In the genomic region with DNA sequence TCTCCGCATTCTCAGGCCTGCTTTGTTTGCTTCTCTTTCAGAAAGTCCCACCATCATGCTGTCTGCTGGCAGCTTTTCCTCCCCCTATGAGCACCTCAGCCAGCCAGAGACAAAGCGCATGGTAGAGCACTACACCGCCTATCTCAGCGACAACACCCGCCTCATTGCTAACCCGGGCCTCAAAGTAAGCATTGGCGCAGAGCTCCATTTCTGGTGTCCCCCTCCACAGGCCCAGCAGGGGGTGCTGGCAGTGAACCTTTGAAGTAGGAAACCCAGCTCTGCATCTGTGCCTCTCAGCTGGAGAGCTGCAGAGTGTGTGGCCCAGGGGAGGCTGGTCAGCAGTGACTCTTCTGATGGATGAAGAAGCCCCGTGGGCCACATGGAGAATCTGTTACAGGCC, we compare ENCODE assay signal across 11 cellular contexts.
DNase-seq lines count a peak whose midpoint lies in the region; ATAC-seq and TF ChIP-seq lines count a peak whose summit lies in the region.
"Had no signal": no experiment of that assay in that cellular context is flagged by ENCODE, and none has a peak within 500 bp of the region (broad histone marks: within the 10 kb centered on the region; RNA-seq: fewer than 3 reads in every experiment).

No MANE protein-coding gene starts in this region.

- no peak overlapping the region for H3K4me2 ChIP-seq in IMR-90 (ENCODE audit: low read depth, low read length)
- H3K4me2 ChIP-seq: PC-9 had no signal

- peak; percentile 32; the same call in 1 of the 2 replicates for ATAC-seq in IMR-90 (ENCODE audit: low read depth)
- no peak for ATAC-seq in activated naive CD8-positive, alpha-beta T cell treated with anti-CD3 and anti-CD28 coated beads, Interleukin-2, amount 10 ng/mL, durations not matched to agents 7 days and 5 days (ENCODE audit: low read depth)
- no peak for ATAC-seq in sciatic nerve
- ATAC-seq in HG03432 (IDR thresholded peaks at IDR 0.05; ENCODE audit: unreplicated experiment): no peak
- no peak for ATAC-seq in GM21423 (IDR thresholded peaks at IDR 0.05; ENCODE audit: unreplicated experiment)

- POLR2A ChIA-PET in IMR-90 (lab: Charles Lee; ENCODE audit: unreplicated experiment): no interaction called here
- POLR2A ChIA-PET in activated naive CD8-positive, alpha-beta T cell treated with anti-CD3 and anti-CD28 coated beads, Interleukin-2, amount 10 ng/mL, durations not matched to agents 7 days and 5 days (lab: Charles Lee): no interaction called here

- TF ChIP-seq POLR2A in IMR-90 (IDR thresholded peaks at IDR 0.05; ENCODE audit: low read depth, low read length): no peak

- no peak overlapping the region for H2BK20ac ChIP-seq in IMR-90 (ENCODE audit: low read depth, low read length)

- H3K23ac ChIP-seq in IMR-90 (ENCODE audit: low read depth, low read length): no peak overlapping the region

- intact Hi-C loops in IMR-90 (cut with micrococcal nuclease): no loop called here
- intact Hi-C loops in sciatic nerve (cut with DNase I): no loop called here

- TF ChIP-seq RAD21 in IMR-90 (IDR thresholded peaks at IDR 0.05; ENCODE audit: low read length): no peak

- no peak overlapping the region for H2AFZ ChIP-seq in IMR-90 (replicated peaks; ENCODE audit: low read length, poor library complexity)
- H2AFZ ChIP-seq: PC-9 had no signal

- H3K9me3 Mint-ChIP-seq in activated naive CD8-positive, alpha-beta T cell treated with anti-CD3 and anti-CD28 coated beads, Interleukin-2, amount 10 ng/mL, durations not matched to agents 7 days and 5 days: no peaks in the 10 kb centered on the region
- H3K9me3 Mint-ChIP-seq in mesothelial cell of epicardium: no peaks in the 10 kb centered on the region

- TF ChIP-seq CTCF in IMR-90 (conservative IDR thresholded peaks at IDR 0.05; ENCODE audit: low read depth, low read length) (no peak), mesothelial cell of epicardium (IDR thresholded peaks at IDR 0.05; ENCODE audit: unreplicated experiment) (no peak)

- H3K18ac ChIP-seq in IMR-90 (ENCODE audit: low read depth, low read length): no peak overlapping the region

- H3K27ac ChIP-seq in IMR-90 (ENCODE audit: insufficient read depth, low read length): no peak overlapping the region
- H3K27ac ChIP-seq: PC-9 had no signal

- no peak overlapping the region for H2BK15ac ChIP-seq in IMR-90 (ENCODE audit: low read depth, low read length)

- no peak overlapping the region for H3K9ac ChIP-seq in IMR-90 (ENCODE audit: low read depth, low read length)

- WGBS in IMR-90 (ENCODE audit: extremely low coverage in 2 of 2, insufficient read length in 1 of 2), 2 experiments: 100% methylated on average over 3 of the region's 8 CpGs; no CpG with 5 or more reads in 1 of the 2 experiments

- H3K4me3 ChIP-seq in IMR-90 (ENCODE audit: insufficient read depth, low read depth, low read length): no peak overlapping the region
- H3K4me3 ChIP-seq: PC-9 had no signal

- H3K27me3 ChIP-seq in IMR-90 (ENCODE audit: control insufficient read depth, insufficient read depth, low read length): no peaks in the 10 kb centered on the region

- no peaks in the 10 kb centered on the region for H3K9me1 ChIP-seq in IMR-90 (ENCODE audit: insufficient read depth, low read length)

- no peak overlapping the region for H2BK120ac ChIP-seq in IMR-90 (ENCODE audit: low read depth, low read length)

- in situ Hi-C loops in IMR-90 (cut with MboI; ENCODE audit: low sequenced_read_pairs): no loop called here

- no peaks in the 10 kb centered on the region for H3K9me3 ChIP-seq in IMR-90 (ENCODE audit: control insufficient read depth, insufficient read depth, low read length)

- no peak overlapping the region for H4K5ac ChIP-seq in IMR-90 (ENCODE audit: low read depth, low read length)

- no peak overlapping the region for H3K27ac Mint-ChIP-seq in activated naive CD8-positive, alpha-beta T cell treated with anti-CD3 and anti-CD28 coated beads, Interleukin-2, amount 10 ng/mL, durations not matched to agents 7 days and 5 days
- peak overlapping the region; percentile 44 for H3K27ac Mint-ChIP-seq in mesothelial cell of epicardium
- H3K27ac Mint-ChIP-seq: B cell had no signal

- H3K4me1 ChIP-seq in IMR-90 (ENCODE audit: control insufficient read depth, insufficient read depth, low read length): no peaks in the 10 kb centered on the region

- H4K20me1 ChIP-seq in IMR-90 (ENCODE audit: insufficient read depth, low read length): no peaks in the 10 kb centered on the region

- H4K91ac ChIP-seq in IMR-90 (ENCODE audit: insufficient read depth, low read depth, low read length): no peak overlapping the region

- H3K27me3 Mint-ChIP-seq in activated naive CD8-positive, alpha-beta T cell treated with anti-CD3 and anti-CD28 coated beads, Interleukin-2, amount 10 ng/mL, durations not matched to agents 7 days and 5 days: no peaks in the 10 kb centered on the region
- no peaks in the 10 kb centered on the region for H3K27me3 Mint-ChIP-seq in mesothelial cell of epicardium (ENCODE audit: low read depth)

- BruUV-seq in IMR-90 (replicated peaks; lab: Mats Ljungman, UMichigan): no TSS peak

- dilution Hi-C loops in IMR-90 (cut with HindIII; ENCODE audit: low sequenced_read_pairs, unreplicated experiment): no loop called here

- no peak overlapping the region for H3K4ac ChIP-seq in IMR-90 (ENCODE audit: low read depth, low read length)

- H3K4me1 Mint-ChIP-seq in activated naive CD8-positive, alpha-beta T cell treated with anti-CD3 and anti-CD28 coated beads, Interleukin-2, amount 10 ng/mL, durations not matched to agents 7 days and 5 days: no peaks in the 10 kb centered on the region
- H3K4me1 Mint-ChIP-seq in mesothelial cell of epicardium: peaks cover 26% of the 10 kb centered on the region
- H3K4me1 Mint-ChIP-seq: B cell had no signal

- no peaks in the 10 kb centered on the region for H3K36me3 Mint-ChIP-seq in activated naive CD8-positive, alpha-beta T cell treated with anti-CD3 and anti-CD28 coated beads, Interleukin-2, amount 10 ng/mL, durations not matched to agents 7 days and 5 days
- peaks cover 20% of the 10 kb centered on the region for H3K36me3 Mint-ChIP-seq in mesothelial cell of epicardium

- H2AK9ac ChIP-seq in IMR-90 (replicated peaks; ENCODE audit: low read depth, low read length, poor library complexity): no peak overlapping the region

- H3K36me3 ChIP-seq in IMR-90 (ENCODE audit: control insufficient read depth, insufficient read depth, low read length): 0 out of 2 replicates have a peak, but pooled peaks cover 1% of the 10 kb centered on the region

- no peaks in the 10 kb centered on the region for H3K79me1 ChIP-seq in IMR-90 (ENCODE audit: low read depth in 1 of 2, low read length in 2 of 2)

- no peak overlapping the region for H2AK5ac ChIP-seq in IMR-90 (ENCODE audit: low read depth, low read length)

- no peak overlapping the region for H3K56ac ChIP-seq in IMR-90 (ENCODE audit: extremely low read depth, insufficient read depth, low read length)

- CTCF ChIA-PET in IMR-90 (lab: Yijun Ruan, JAX): interaction anchor here (0.5 to 0.9 kb wide), 4 partner anchors 11 to 1133 kb away, joined by 3 to 4 read pairs (median 4); no protein-coding TSS in a partner anchor

- H3K4me3 Mint-ChIP-seq in activated naive CD8-positive, alpha-beta T cell treated with anti-CD3 and anti-CD28 coated beads, Interleukin-2, amount 10 ng/mL, durations not matched to agents 7 days and 5 days: no peak overlapping the region
- H3K4me3 Mint-ChIP-seq in mesothelial cell of epicardium: no peak overlapping the region
- H3K4me3 Mint-ChIP-seq: B cell had no signal

- no peak overlapping the region for H2BK5ac ChIP-seq in IMR-90 (ENCODE audit: low read depth, low read length, poor library complexity, severe bottlenecking)

- no peak overlapping the region for H4K8ac ChIP-seq in IMR-90 (ENCODE audit: low read depth in 2 of 2, low read length in 2 of 2)

- no peak overlapping the region for H3K14ac ChIP-seq in IMR-90 (replicated peaks; ENCODE audit: low read depth, low read length)

- peak; percentile 12 for DNase-seq in NCI-H748 (lab: John Stamatoyannopoulos, UW; ENCODE audit: unreplicated experiment)
- no peak for DNase-seq in NCI-H748 treated with DMSO at 0.1 percent for 48 hours (lab: John Stamatoyannopoulos, UW)
- DNase-seq in IMR-90: peak; percentile 7
- peak; percentile 31 for DNase-seq in activated naive CD8-positive, alpha-beta T cell treated with anti-CD3 and anti-CD28 coated beads, Interleukin-2, amount 10 ng/mL, durations not matched to agents 7 days and 5 days
- no peak for DNase-seq in mesothelial cell of epicardium (ENCODE audit: low spot score in 2 of 2, unreplicated experiment in 2 of 2)
- no peak for DNase-seq in sciatic nerve (ENCODE audit: low spot score)
- DNase-seq: activated gamma-delta T cell treated with Interleukin-2 at 50 U/mL for 16 hours, PC-9 had no signal

TF ChIP-seq in IMR-90, 13 proteins besides CTCF, POLR2A, EP300 and RAD21 (continues in another document):
- TF ChIP-seq SMC3 (IDR thresholded peaks at IDR 0.05; ENCODE audit: low read depth, low read length) (no peak), MAZ (IDR thresholded peaks at IDR 0.05; ENCODE audit: borderline replicate concordance, low read depth, low read length) (no peak), MXI1 (IDR thresholded peaks at IDR 0.05; ENCODE audit: borderline replicate concordance, low read depth, low read length) (no peak), CEBPB (IDR thresholded peaks at IDR 0.05; ENCODE audit: low read depth, low read length) (no peak), RFX5 (IDR thresholded peaks at IDR 0.05; ENCODE audit: low read depth, low read length) (no peak), RCOR1 (IDR thresholded peaks at IDR 0.05; ENCODE audit: insufficient replicate concordance, low read length) (no peak), CHD1 (IDR thresholded peaks at IDR 0.05; ENCODE audit: low read depth, low read length) (no peak), MAFK (IDR thresholded peaks at IDR 0.05; ENCODE audit: low read depth, low read length) (no peak)
- TF ChIP-seq, protein P1, sequence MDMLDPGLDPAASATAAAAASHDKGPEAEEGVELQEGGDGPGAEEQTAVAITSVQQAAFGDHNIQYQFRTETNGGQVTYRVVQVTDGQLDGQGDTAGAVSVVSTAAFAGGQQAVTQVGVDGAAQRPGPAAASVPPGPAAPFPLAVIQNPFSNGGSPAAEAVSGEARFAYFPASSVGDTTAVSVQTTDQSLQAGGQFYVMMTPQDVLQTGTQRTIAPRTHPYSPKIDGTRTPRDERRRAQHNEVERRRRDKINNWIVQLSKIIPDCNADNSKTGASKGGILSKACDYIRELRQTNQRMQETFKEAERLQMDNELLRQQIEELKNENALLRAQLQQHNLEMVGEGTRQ (IDR thresholded peaks at IDR 0.05; ENCODE audit: low read depth, low read length): no peak
- TF ChIP-seq, protein P2, sequence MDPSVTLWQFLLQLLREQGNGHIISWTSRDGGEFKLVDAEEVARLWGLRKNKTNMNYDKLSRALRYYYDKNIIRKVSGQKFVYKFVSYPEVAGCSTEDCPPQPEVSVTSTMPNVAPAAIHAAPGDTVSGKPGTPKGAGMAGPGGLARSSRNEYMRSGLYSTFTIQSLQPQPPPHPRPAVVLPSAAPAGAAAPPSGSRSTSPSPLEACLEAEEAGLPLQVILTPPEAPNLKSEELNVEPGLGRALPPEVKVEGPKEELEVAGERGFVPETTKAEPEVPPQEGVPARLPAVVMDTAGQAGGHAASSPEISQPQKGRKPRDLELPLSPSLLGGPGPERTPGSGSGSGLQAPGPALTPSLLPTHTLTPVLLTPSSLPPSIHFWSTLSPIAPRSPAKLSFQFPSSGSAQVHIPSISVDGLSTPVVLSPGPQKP (IDR thresholded peaks at IDR 0.05; ENCODE audit: borderline replicate concordance, low read depth, low read length): no peak

Comparison
In these comparisons a context has a peak if more than half of its experiments do, and no peak if none do; other contexts are left out.
1. DNase-seq: peak in NCI-H748 (single experiment), IMR-90 (single experiment) and activated naive CD8-positive, alpha-beta T cell treated with anti-CD3 and anti-CD28 coated beads, Interleukin-2, amount 10 ng/mL, durations not matched to agents 7 days and 5 days (single experiment); none in NCI-H748 treated with DMSO at 0.1 percent for 48 hours (single experiment), mesothelial cell of epicardium (0 of 2) and sciatic nerve (single experiment).